In the genomic region with DNA sequence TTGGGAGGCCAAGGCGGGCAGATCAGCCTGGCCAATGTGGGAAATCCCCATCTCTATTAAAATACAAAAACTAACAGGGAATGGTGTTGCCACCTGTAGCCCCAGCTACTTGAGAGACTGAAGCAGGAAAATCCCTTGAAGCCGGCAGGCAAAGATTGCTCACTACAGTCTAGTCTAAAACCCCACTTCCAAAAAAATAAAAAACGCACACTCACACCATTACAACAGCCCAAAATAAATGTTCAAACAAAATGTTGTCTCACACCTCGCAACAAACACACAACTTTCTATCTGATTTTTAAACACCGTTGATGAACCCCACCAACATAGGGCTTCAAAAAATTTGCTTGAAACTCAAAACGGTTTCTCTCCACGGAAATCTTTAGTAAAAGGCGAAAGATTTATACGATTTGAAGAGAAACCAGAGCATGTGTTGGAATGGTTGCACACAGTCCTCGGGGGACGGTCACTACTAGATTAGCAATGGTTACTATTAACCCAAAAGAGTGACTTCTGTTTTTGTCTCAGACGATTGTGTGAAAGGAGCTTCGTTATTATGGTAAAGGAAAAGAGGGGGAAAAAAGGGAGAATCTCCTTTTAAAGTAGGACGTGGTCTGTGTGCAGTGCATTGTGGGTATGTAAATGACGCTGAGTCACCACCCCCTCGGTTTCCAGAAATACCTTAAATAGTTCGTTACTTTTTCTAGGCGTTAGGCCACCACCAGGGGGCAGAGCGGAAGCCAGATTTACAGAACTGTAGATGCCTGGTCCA, we compare ENCODE assay signal across 8 cellular contexts. TPM values are rescaled to one million over a fixed set of nuclear protein-coding genes. Genes with fewer than 3 reads are reported as not detected.
DNase-seq lines count a peak whose midpoint lies in the region; ATAC-seq and TF ChIP-seq lines count a peak whose summit lies in the region.

A gene (minus strand): TSS at position 430 of the 772 bp plus-strand sequence.

- peak within 1 kb of the TSS; percentile 66 for H2AFZ ChIP-seq in trophoblast cell (ENCODE audit: insufficient read depth, low read length, poor library complexity)

- no peak within 1 kb of the TSS for H3K4ac ChIP-seq in trophoblast cell (ENCODE audit: low read depth, low read length)

- H4K91ac ChIP-seq in trophoblast cell (ENCODE audit: low read depth, low read length): peak within 1 kb of the TSS; percentile 40

- H3K9me3 ChIP-seq in cardiac muscle cell (ENCODE audit: low read depth): no peaks in the 10 kb centered on the region
- H3K9me3 ChIP-seq in trophoblast cell (ENCODE audit: insufficient read depth, low read depth, low read length): peaks cover 2% of the 10 kb centered on the region
- no peaks in the 10 kb centered on the region for H3K9me3 ChIP-seq in transverse colon

- in situ Hi-C loops in transverse colon (cut with MboI; ENCODE audit: low pct_ligation_motif_present in 1 of 4, low pct_unique_long_range_greater_than_20kb in 1 of 4, low sequenced_read_pairs in 3 of 4): no loop called here

- TF ChIP-seq EP300 in transverse colon (IDR thresholded peaks at IDR 0.05; ENCODE audit: low read depth): no peak

- H2BK12ac ChIP-seq in trophoblast cell (ENCODE audit: low read length): peak within 1 kb of the TSS; percentile 81

- TF ChIP-seq CTCF in GM12873 (IDR thresholded peaks at IDR 0.05; ENCODE audit: insufficient read depth, low read depth, low read length, missing control alignments) (peak; percentile 82), cardiac muscle cell (IDR thresholded peaks at IDR 0.05; ENCODE audit: low read depth, low read length) (peak; percentile 77), transverse colon (IDR thresholded peaks at IDR 0.05) (peak; percentile 84 to 94 (median 87))

- peak within 1 kb of the TSS; percentile 80 for H4K8ac ChIP-seq in trophoblast cell (ENCODE audit: low read depth, low read length)

- H3K14ac ChIP-seq in trophoblast cell (ENCODE audit: low read length): no peak within 1 kb of the TSS

- H2AK5ac ChIP-seq in trophoblast cell (ENCODE audit: low read length): no peak within 1 kb of the TSS

- no peaks in the 10 kb centered on the region for H3K79me2 ChIP-seq in trophoblast cell (ENCODE audit: control insufficient read depth, insufficient read depth, low read length, poor library complexity)

- no peak within 1 kb of the TSS for H3K23ac ChIP-seq in trophoblast cell (ENCODE audit: low read length)

- peak within 1 kb of the TSS; percentile 99 for H3K27ac ChIP-seq in cardiac muscle cell
- peak within 1 kb of the TSS; percentile 93 for H3K27ac ChIP-seq in trophoblast cell (ENCODE audit: low read depth, low read length)
- peak within 1 kb of the TSS; percentile 87 to 95 (median 91) for H3K27ac ChIP-seq in transverse colon

- intact Hi-C loops in transverse colon (cut with DNase I; ENCODE audit: low total_unique reads): no loop called here

- peak; percentile 98 for TF ChIP-seq POLR2A in transverse colon (IDR thresholded peaks at IDR 0.05)

- H3K18ac ChIP-seq in trophoblast cell (ENCODE audit: low read length): no peak within 1 kb of the TSS

- no peak within 1 kb of the TSS for H2BK120ac ChIP-seq in trophoblast cell (ENCODE audit: insufficient read depth, low read length, poor library complexity)

- H3K27me3 ChIP-seq in cardiac muscle cell: no peaks in the 10 kb centered on the region
- no peaks in the 10 kb centered on the region for H3K27me3 ChIP-seq in trophoblast cell (ENCODE audit: insufficient read depth, low read length)
- no peaks in the 10 kb centered on the region for H3K27me3 ChIP-seq in transverse colon

- H3K4me1 ChIP-seq in cardiac muscle cell (ENCODE audit: low read depth) (no peaks in the 10 kb centered on the region), trophoblast cell (ENCODE audit: control insufficient read depth in 1 of 2, insufficient read depth in 2 of 2, low read length in 2 of 2) (peaks cover 6 to 8% of the 10 kb centered on the region in 2 experiments), transverse colon (peaks cover 5 to 28% (median 13%) of the 10 kb centered on the region in 4 donors)

- no peak within 1 kb of the TSS for H4K12ac ChIP-seq in trophoblast cell (ENCODE audit: low read depth, low read length)

- DNase-seq in NCI-H1105 (lab: John Stamatoyannopoulos, UW): peak; percentile 82
- peak; percentile 98 for DNase-seq in SKM-1 (lab: John Stamatoyannopoulos, UW; ENCODE audit: unreplicated experiment)
- DNase-seq in activated naive CD8-positive, alpha-beta T cell treated with anti-CD3 and anti-CD28 coated beads, Interleukin-2, amount 50 U/mL, for 16 hours (ENCODE audit: low read depth, low spot score): peak; percentile 90
- DNase-seq in cardiac muscle cell (ENCODE audit: low read depth in 1 of 2, low spot score in 1 of 2): peak; percentile 97 to 98
- peak; percentile 97 to 100 for DNase-seq in trophoblast cell
- peak; percentile 97 for DNase-seq in transverse colon

- H3K4me3 ChIP-seq in cardiac muscle cell (no peak within 1 kb of the TSS), trophoblast cell (ENCODE audit: low read depth, low read length) (no peak within 1 kb of the TSS), transverse colon (peak within 1 kb of the TSS in 3 of 4 donors; percentile 9 to 38 (median 20))

- H3K79me1 ChIP-seq in trophoblast cell (ENCODE audit: low read length): peaks cover 3% of the 10 kb centered on the region

- ATAC-seq in HG02678 (IDR thresholded peaks at IDR 0.05; ENCODE audit: unreplicated experiment): peak; percentile 73

- H3K4me2 ChIP-seq in trophoblast cell (ENCODE audit: low read length): peak within 1 kb of the TSS; percentile 51

- H3K9ac ChIP-seq in trophoblast cell (ENCODE audit: low read length): no peak within 1 kb of the TSS

- peak within 1 kb of the TSS; percentile 67 for H2BK5ac ChIP-seq in trophoblast cell (ENCODE audit: low read depth, low read length, poor library complexity)

- H3K36me3 ChIP-seq in cardiac muscle cell (no peaks in the 10 kb centered on the region), trophoblast cell (ENCODE audit: control insufficient read depth in 1 of 2, insufficient read depth in 2 of 2, low read length in 2 of 2) (no peaks in the 10 kb centered on the region), transverse colon (no peaks in the 10 kb centered on the region)

- WGBS in trophoblast cell (ENCODE audit: extremely low coverage, insufficient coverage, insufficient read length): 100% methylated on average over 1 of the region's 19 CpGs
- WGBS in transverse colon (ENCODE audit: low coverage in 1 of 2), 2 donors: 2% methylated on average over 9 to 19 of the region's 19 CpGs

RNA-seq across cellular contexts. Expression of the gene that starts here (rescaled TPM):
- total RNA-seq in cardiac muscle cell (not detected in 2 replicates), transverse colon (not detected)
- not detected in 2 replicates for polyA plus RNA-seq in cardiac muscle cell
- polyA plus RNA-seq in trophoblast cell (2013): not detected in 2 replicates

Comparison
In these comparisons a context has a peak if more than half of its experiments do, and no peak if none do; other contexts are left out.
1. Peak in DNase-seq and H3K27ac ChIP-seq in cardiac muscle cell; RNA of the gene not detected or under 1 TPM.
2. Peak in DNase-seq, H3K4me3 ChIP-seq and H3K27ac ChIP-seq in transverse colon; RNA of the gene not detected or under 1 TPM.